Comparison of ENCODE assay signal across 14 cellular contexts in genomic region chr7:143290293-143290692, GRCh38. TPM values are rescaled to one million over a fixed set of nuclear protein-coding genes. Genes with fewer than 3 reads are reported as not detected.
A peak's percentile ranks its signal among the peaks of the same experiment; 100 is the strongest.
DNase-seq lines count a peak whose midpoint lies in the region; ATAC-seq and TF ChIP-seq lines count a peak whose summit lies in the region.
"Had no signal": no experiment of that assay in that cellular context is flagged by ENCODE, and none has a peak within 500 bp of the region (broad histone marks: within the 10 kb centered on the region; RNA-seq: fewer than 3 reads in every experiment).

No MANE protein-coding gene starts in this region.

- peaks cover 27% of the 10 kb centered on the region for H3K27me3 Mint-ChIP-seq in H9 (ENCODE audit: low read depth)
- no peaks in the 10 kb centered on the region for H3K27me3 Mint-ChIP-seq in activated naive CD8-positive, alpha-beta T cell treated with anti-CD3 and anti-CD28 coated beads for 36 hours
- no peaks in the 10 kb centered on the region for H3K27me3 Mint-ChIP-seq in natural killer cell (ENCODE audit: low read depth in 2 of 2)

- H4K20me1 ChIP-seq in BLaER1: peaks cover 62% of the 10 kb centered on the region
- H4K20me1 ChIP-seq in H9 (ENCODE audit: control insufficient read depth, insufficient read depth, insufficient read length): no peaks in the 10 kb centered on the region

- H3K4me1 ChIP-seq in BLaER1 (peaks cover 29% of the 10 kb centered on the region), H9 (ENCODE audit: insufficient read depth, low read length) (peaks cover 2% of the 10 kb centered on the region; the same call in 1 of the 2 replicates), thyroid gland (peaks cover 9 to 24% of the 10 kb centered on the region in 2 donors)

- H3K27me3 ChIP-seq in BLaER1: no peaks in the 10 kb centered on the region
- H3K27me3 ChIP-seq in H9 (ENCODE audit: insufficient read depth, low read length): peaks cover 10% of the 10 kb centered on the region; the same call in 1 of the 2 replicates
- no peaks in the 10 kb centered on the region for H3K27me3 ChIP-seq in thyroid gland
- H3K27me3 ChIP-seq: neutrophil, transverse colon had no signal

- H3K27ac Mint-ChIP-seq in H9 (no peak overlapping the region), natural killer cell (peak overlapping the region in 1 of 2 donors; percentile 94)
- H3K27ac Mint-ChIP-seq in activated naive CD8-positive, alpha-beta T cell treated with anti-CD3 and anti-CD28 coated beads for 36 hours: peak overlapping the region; percentile 91

- H2BK5ac ChIP-seq in H9 (ENCODE audit: insufficient read length, low read length): no peak overlapping the region

- no peak overlapping the region for H3K14ac ChIP-seq in H9 (ENCODE audit: insufficient read depth, low read length)

- H3K18ac ChIP-seq in H9 (ENCODE audit: insufficient read length, low read depth, low read length): no peak overlapping the region

- H3K27ac ChIP-seq in BLaER1 (no peak overlapping the region), H9 (ENCODE audit: insufficient read length, low read depth, low read length) (no peak overlapping the region), thyroid gland (no peak overlapping the region)
- H3K27ac ChIP-seq: epithelial cell of prostate had no signal

- no peak overlapping the region for H2BK120ac ChIP-seq in H9 (ENCODE audit: low read depth, low read length, poor library complexity, severe bottlenecking)

- H3K9me3 ChIP-seq in BLaER1: peaks cover 8% of the 10 kb centered on the region; the same call in 1 of the 2 replicates
- H3K9me3 ChIP-seq in H9 (ENCODE audit: control insufficient read depth, low read depth, low read length): peaks cover 10% of the 10 kb centered on the region
- no peaks in the 10 kb centered on the region for H3K9me3 ChIP-seq in thyroid gland
- H3K9me3 ChIP-seq: neutrophil, transverse colon had no signal

- H4K91ac ChIP-seq in H9 (ENCODE audit: insufficient read length, low read depth, low read length): no peak overlapping the region

- H3K4me1 Mint-ChIP-seq in H9 (peaks cover 17 to 20% of the 10 kb centered on the region in 2 experiments), natural killer cell (peaks cover 40 to 43% of the 10 kb centered on the region in 2 donors)
- peaks cover 41% of the 10 kb centered on the region for H3K4me1 Mint-ChIP-seq in activated naive CD8-positive, alpha-beta T cell treated with anti-CD3 and anti-CD28 coated beads for 36 hours

- no peak overlapping the region for H4K5ac ChIP-seq in H9 (ENCODE audit: insufficient read length, low read depth, low read length)

- H2AK5ac ChIP-seq in H9 (ENCODE audit: insufficient read length, low read length): no peak overlapping the region

- no peak overlapping the region for H3K4ac ChIP-seq in H9 (ENCODE audit: low read depth, low read length)

- H2BK15ac ChIP-seq in H9 (ENCODE audit: low read depth, low read length): no peak overlapping the region

- H3K56ac ChIP-seq in H9 (ENCODE audit: insufficient read length, low read depth, low read length): no peak overlapping the region

- no peak for TF ChIP-seq POLR2A in thyroid gland (IDR thresholded peaks at IDR 0.05)

- H3K23me2 ChIP-seq in H9 (ENCODE audit: insufficient read length, low read depth, low read length, poor library complexity, severe bottlenecking): peaks cover 5% of the 10 kb centered on the region

- H3K4me3 Mint-ChIP-seq in H9 (peak overlapping the region; percentile 35 to 91; a peak in 3 of 5 replicates), natural killer cell (peak overlapping the region; percentile 97)
- peak overlapping the region; percentile 96 for H3K4me3 Mint-ChIP-seq in activated naive CD8-positive, alpha-beta T cell treated with anti-CD3 and anti-CD28 coated beads for 36 hours

- DNase-seq in H9 (no peak), natural killer cell (no peak), NCI-H1694 treated with DMSO at 0.1 percent for 48 hours (lab: John Stamatoyannopoulos, UW) (no peak), thyroid gland (no peak)
- no peak for DNase-seq in activated naive CD8-positive, alpha-beta T cell treated with anti-CD3 and anti-CD28 coated beads for 36 hours
- DNase-seq: DMS79 treated with DMSO at 0.1 percent for 48 hours; NCI-H1048; stimulated activated CD4-positive, alpha-beta T cell treated with anti-CD3 and anti-CD28 coated beads, Interleukin-4, amount 100 ng/mL, for 4 hours; transverse colon had no signal

- H3K4me2 ChIP-seq in BLaER1 (peak overlapping the region; percentile 92), H9 (ENCODE audit: insufficient read depth, insufficient read length, low read length) (no peak overlapping the region)

- TF ChIP-seq CTCF in H9 (conservative IDR thresholded peaks at IDR 0.05): no peak
- TF ChIP-seq CTCF in natural killer cell (IDR thresholded peaks at IDR 0.05): no peak
- TF ChIP-seq CTCF in thyroid gland (IDR thresholded peaks at IDR 0.05): no peak

- no CpG with 5 or more reads among the region's 4 CpGs for WGBS in H9 (ENCODE audit: extremely low coverage, insufficient read length, low lambda C conversion rate)
- WGBS in thyroid gland, 2 donors: 73 to 87% methylated on average over 4 of the region's 4 CpGs

- intact Hi-C loops in natural killer cell (cut with micrococcal nuclease): no loop called here
- intact Hi-C loops in thyroid gland (cut with DNase I): loop anchor here (5.0 kb wide), 1 partner anchor 48 kb away; no protein-coding TSS in a partner anchor

- no peak overlapping the region for H2BK12ac ChIP-seq in H9 (ENCODE audit: insufficient read length, low read depth, low read length)

- H3K36me3 ChIP-seq in BLaER1 (peaks cover 52% of the 10 kb centered on the region), thyroid gland (peaks cover 28 to 31% of the 10 kb centered on the region in 2 donors)

- H3K4me3 ChIP-seq in BLaER1 (peak overlapping the region; percentile 95), thyroid gland (replicated peaks in 1 of 3) (no peak overlapping the region)

- ATAC-seq in natural killer cell: no peak
- ATAC-seq in GM19328 (IDR thresholded peaks at IDR 0.05; ENCODE audit: unreplicated experiment): no peak
- ATAC-seq in HG03565 (IDR thresholded peaks at IDR 0.05; ENCODE audit: unreplicated experiment): no peak

- peaks cover 16% of the 10 kb centered on the region; the same call in 1 of the 2 replicates for H3K79me2 ChIP-seq in H9 (ENCODE audit: insufficient read depth, low read length)

- H3K36me3 Mint-ChIP-seq in H9 (ENCODE audit: insufficient read depth in 1 of 3, low read depth in 3 of 3) (peaks cover 49 to 72% (median 64%) of the 10 kb centered on the region in 3 experiments), natural killer cell (peaks cover 7% of the 10 kb centered on the region)
- H3K36me3 Mint-ChIP-seq in activated naive CD8-positive, alpha-beta T cell treated with anti-CD3 and anti-CD28 coated beads for 36 hours: peaks cover 50% of the 10 kb centered on the region

- no peak overlapping the region for H2AFZ ChIP-seq in H9 (ENCODE audit: low read length)

- H2BK20ac ChIP-seq in H9 (ENCODE audit: low read depth, low read length, poor library complexity, severe bottlenecking): no peak overlapping the region

- H3K9ac ChIP-seq in BLaER1 (peak overlapping the region; percentile 53; the same call in 1 of the 2 replicates), H9 (ENCODE audit: extremely low read depth, insufficient read length, low read length) (no peak overlapping the region)

- H3K23ac ChIP-seq in H9 (ENCODE audit: insufficient read length, low read depth, low read length): no peak overlapping the region

- no peaks in the 10 kb centered on the region for H3K79me1 ChIP-seq in H9 (ENCODE audit: insufficient read depth, low read depth, low read length, poor library complexity, severe bottlenecking)

- no peak overlapping the region for H4K8ac ChIP-seq in H9 (replicated peaks; ENCODE audit: insufficient read length, low read depth, low read length)

- H3K9me3 Mint-ChIP-seq in H9: peaks cover 12 to 14% of the 10 kb centered on the region in 2 experiments
- peaks cover 3% of the 10 kb centered on the region for H3K9me3 Mint-ChIP-seq in activated naive CD8-positive, alpha-beta T cell treated with anti-CD3 and anti-CD28 coated beads for 36 hours
- H3K9me3 Mint-ChIP-seq in natural killer cell: no peaks in the 10 kb centered on the region

- H3T11ph ChIP-seq in H9 (ENCODE audit: low read length): no peak overlapping the region

RNA-seq across cellular contexts. Expression of gene CASP2, which starts 2.1 kb away (rescaled TPM):
- total RNA-seq in H9 (2021): 65.3 and 67.4 TPM in 2 replicates
- total RNA-seq in activated naive CD8-positive, alpha-beta T cell treated with anti-CD3 and anti-CD28 coated beads for 36 hours: 10 to 100 TPM; 71.8 to 79.7 TPM
- total RNA-seq in natural killer cell: 10 to 100 TPM; 36.7 to 60.5 (median 54.7) TPM
- 10 to 100 TPM; 13.0 to 21.7 (median 17.5) TPM for total RNA-seq in thyroid gland

RNA-seq across cellular contexts. Expression of gene TMEM139, which starts 5.5 kb away (rescaled TPM):
- total RNA-seq in H9 (2021): 0.85 and 1.1 TPM in 2 replicates
- 1 to 10 TPM; 2.3 to 2.7 TPM for total RNA-seq in activated naive CD8-positive, alpha-beta T cell treated with anti-CD3 and anti-CD28 coated beads for 36 hours
- total RNA-seq in natural killer cell: not detected
- total RNA-seq in thyroid gland: 10 to 100 TPM in 2 of 4 donors, 1 to 10 TPM in 2; 6.6 to 50.2 (median 19.6) TPM

RNA-seq across cellular contexts. Expression of gene CLCN1, which starts 25.6 kb away (rescaled TPM):
- total RNA-seq in H9 (2021) (0.11 and 0.13 TPM in 2 replicates), natural killer cell (under 1 TPM in 2 of 3 donors, not detected in 1; 0.16 to 0.19 TPM), thyroid gland (not detected)
- under 1 TPM in 1 of 2 experiments, not detected in 1; 0.06 TPM for total RNA-seq in activated naive CD8-positive, alpha-beta T cell treated with anti-CD3 and anti-CD28 coated beads for 36 hours
- total RNA-seq: transverse colon had no signal

RNA-seq across cellular contexts. Expression of gene GSTK1, which starts 27.1 kb away (rescaled TPM):
- total RNA-seq in H9 (2021) (36.1 and 37.3 TPM in 2 replicates), natural killer cell (100 to 1,000 TPM; 159 to 215 (median 181) TPM), thyroid gland (100 to 1,000 TPM; 147 to 319 (median 220) TPM)
- total RNA-seq in activated naive CD8-positive, alpha-beta T cell treated with anti-CD3 and anti-CD28 coated beads for 36 hours: 100 to 1,000 TPM; 136 to 137 TPM
